ENCODE assay signal across 8 cellular contexts in genomic region chr16:56589141-56590039, GRCh38. TPM values are rescaled to one million over a fixed set of nuclear protein-coding genes. Genes with fewer than 3 reads are reported as not detected.
DNase-seq lines count a peak whose midpoint lies in the region; ATAC-seq and TF ChIP-seq lines count a peak whose summit lies in the region.

TSS of gene MT3 (plus strand) at chr16:56589528. CDS start at chr16:56589591, 63 bp downstream.

- no peaks in the 10 kb centered on the region for H3K4me1 ChIP-seq in osteoblast (ENCODE audit: insufficient read depth, low read length)

- no peak within 1 kb of the TSS for H2AFZ ChIP-seq in osteoblast (ENCODE audit: low read length)

- no peaks in the 10 kb centered on the region for H4K20me1 ChIP-seq in osteoblast (ENCODE audit: insufficient read depth, low read length)

- no peaks in the 10 kb centered on the region for H3K36me3 ChIP-seq in osteoblast (ENCODE audit: insufficient read depth, low read length)

- H3K4me2 ChIP-seq in osteoblast (ENCODE audit: insufficient read depth, low read length): peak within 1 kb of the TSS; percentile 63

- no peaks in the 10 kb centered on the region for H3K79me2 ChIP-seq in osteoblast (ENCODE audit: insufficient read depth, low read length)

- ATAC-seq in HG02678 (IDR thresholded peaks at IDR 0.05; ENCODE audit: unreplicated experiment): no peak

- H3K4me3 ChIP-seq in AG10803 (ENCODE audit: low read length) (peak within 1 kb of the TSS; percentile 30), osteoblast (ENCODE audit: insufficient read depth, low read length) (peak within 1 kb of the TSS; percentile 54)

- H3K27me3 ChIP-seq in osteoblast (ENCODE audit: insufficient read depth, low read length): peaks cover 50% of the 10 kb centered on the region

- TF ChIP-seq POLR2A in erythroblast (IDR thresholded peaks at IDR 0.05; ENCODE audit: low read length): no peak

- TF ChIP-seq CTCF in AG10803 (conservative IDR thresholded peaks at IDR 0.05; ENCODE audit: low read length) (no peak), osteoblast (IDR thresholded peaks at IDR 0.05; ENCODE audit: extremely low read depth, low read depth, low read length) (no peak)

- no peak for DNase-seq in AG10803 (ENCODE audit: low read depth)
- peak; percentile 18 for DNase-seq in LoVo (ENCODE audit: low spot score)
- DNase-seq in activated CD8-positive, alpha-beta memory T cell treated with anti-CD3 and anti-CD28 coated beads, Interleukin-2, amount 50 U/mL, for 48 hours: peak; percentile 76
- peak; percentile 64 for DNase-seq in globus pallidus (ENCODE audit: low spot score)
- DNase-seq in osteoblast (ENCODE audit: insufficient read length, low spot score, missing footprints): no peak
- no peak for DNase-seq in erythroblast (lab: John Stamatoyannopoulos, UW)
- DNase-seq in NCI-H187 treated with DMSO at 0.1 percent for 48 hours (lab: John Stamatoyannopoulos, UW): no peak

- no peaks in the 10 kb centered on the region for H3K9me3 ChIP-seq in osteoblast (ENCODE audit: low read depth, low read length)

- no peak within 1 kb of the TSS for H3K27ac ChIP-seq in osteoblast (ENCODE audit: low read depth, low read length)

RNA-seq across cellular contexts. Expression of gene MT3, which starts in this region (rescaled TPM):
- not detected in 2 replicates for total RNA-seq in osteoblast

Comparison
In these comparisons a context has a peak if more than half of its experiments do, and no peak if none do; other contexts are left out.
1. DNase-seq: peak in LoVo (single experiment), activated CD8-positive, alpha-beta memory T cell treated with anti-CD3 and anti-CD28 coated beads, Interleukin-2, amount 50 U/mL, for 48 hours (single experiment) and globus pallidus (single experiment); none in AG10803 (single experiment), osteoblast (single experiment), erythroblast (0 of 2) and NCI-H187 treated with DMSO at 0.1 percent for 48 hours (single experiment).